ENCODE assay signal across 7 cellular contexts in genomic region chr6:53903357-53903756, GRCh38.
"Had no signal": no experiment of that assay in that cellular context is flagged by ENCODE, and none has a peak within 500 bp of the region (broad histone marks: within the 10 kb centered on the region; RNA-seq: fewer than 3 reads in every experiment).

No MANE protein-coding gene starts in this region.

- DNase-seq: IMR-90, KBM-7, KG1 had no signal

- H3K4me3 Mint-ChIP-seq: IgD-negative memory B cell had no signal

- H3K9me3 Mint-ChIP-seq: IgD-negative memory B cell had no signal

- H3K27me3 Mint-ChIP-seq: IgD-negative memory B cell had no signal

- H3K4me3 ChIP-seq: K562 had no signal

- H3K27ac ChIP-seq: HL-60, KMS-11 had no signal
